29 cellular contexts compared by ENCODE assay signal in genomic region chrX:103635436-103635835, GRCh38.
"Had no signal": no experiment of that assay in that cellular context is flagged by ENCODE, and none has a peak within 500 bp of the region (broad histone marks: within the 10 kb centered on the region; RNA-seq: fewer than 3 reads in every experiment).

No MANE protein-coding gene starts in this region.

- DNase-seq: activated CD4-positive, alpha-beta memory T cell treated with anti-CD3 and anti-CD28 coated beads for 36 hours; activated CD4-positive, alpha-beta T cell treated with anti-CD3 and anti-CD28 coated beads, Interleukin-2, amount 10 ng/mL, durations not matched to agents 24 days and 14 days; activated CD8-positive, alpha-beta memory T cell treated with anti-CD3 and anti-CD28 coated beads, Interleukin-2, amount 50 U/mL, for 4 hours; activated effector memory CD4-positive, alpha-beta T cell treated with anti-CD3 and anti-CD28 coated beads, Interleukin-2, amount 50 U/mL, for 16 hours; activated naive CD4-positive, alpha-beta T cell treated with anti-CD3 and anti-CD28 coated beads for 36 hours; activated naive CD8-positive, alpha-beta T cell treated with anti-CD3 and anti-CD28 coated beads for 36 hours; activated T-cell treated with anti-CD3 and anti-CD28 coated beads, Interleukin-2, amount 50 U/mL, for 1 hour; adrenal gland; aorta; dorsolateral prefrontal cortex; effector memory CD4-positive, alpha-beta T cell; erythroblast; head of caudate nucleus; hippocampal formation; kidney glomerular epithelial cell; left lung; lower lobe of right lung; mesendoderm; natural killer cell; occipital lobe; right cardiac atrium; spleen; stimulated activated naive CD4-positive, alpha-beta T cell; WERI-Rb-1 had no signal

- H2AFZ ChIP-seq: neural progenitor cell had no signal

- H3K4me2 ChIP-seq: neural progenitor cell had no signal

- H3K36me3 ChIP-seq: adrenal gland, left lung, lower lobe of right lung, neural progenitor cell, spleen, suprapubic skin, WERI-Rb-1 had no signal

- H3K9ac ChIP-seq: neural progenitor cell had no signal

- H3K4me3 ChIP-seq: adrenal gland, coronary artery, dorsolateral prefrontal cortex, left lung, lower lobe of right lung, neural progenitor cell, spleen, suprapubic skin, tibial nerve had no signal

- H3K27ac ChIP-seq: adrenal gland, coronary artery, dorsolateral prefrontal cortex, left lung, lower lobe of right lung, neural progenitor cell, spleen, suprapubic skin, tibial nerve, WERI-Rb-1 had no signal

- ATAC-seq: activated CD4-positive, CD25-positive, alpha-beta regulatory T cell treated with anti-CD3 and anti-CD28 coated beads, Interleukin-2, amount 50 U/mL, for 24 hours; left lung; lower lobe of right lung; natural killer cell; right cardiac atrium had no signal

- H3K4me1 ChIP-seq: left lung, lower lobe of right lung had no signal

- H3K27me3 ChIP-seq: left lung, neural progenitor cell, suprapubic skin, tibial nerve had no signal

- H3K9me3 ChIP-seq: adrenal gland, left lung, lower lobe of right lung, spleen, suprapubic skin, tibial nerve had no signal
